In the genomic region with DNA sequence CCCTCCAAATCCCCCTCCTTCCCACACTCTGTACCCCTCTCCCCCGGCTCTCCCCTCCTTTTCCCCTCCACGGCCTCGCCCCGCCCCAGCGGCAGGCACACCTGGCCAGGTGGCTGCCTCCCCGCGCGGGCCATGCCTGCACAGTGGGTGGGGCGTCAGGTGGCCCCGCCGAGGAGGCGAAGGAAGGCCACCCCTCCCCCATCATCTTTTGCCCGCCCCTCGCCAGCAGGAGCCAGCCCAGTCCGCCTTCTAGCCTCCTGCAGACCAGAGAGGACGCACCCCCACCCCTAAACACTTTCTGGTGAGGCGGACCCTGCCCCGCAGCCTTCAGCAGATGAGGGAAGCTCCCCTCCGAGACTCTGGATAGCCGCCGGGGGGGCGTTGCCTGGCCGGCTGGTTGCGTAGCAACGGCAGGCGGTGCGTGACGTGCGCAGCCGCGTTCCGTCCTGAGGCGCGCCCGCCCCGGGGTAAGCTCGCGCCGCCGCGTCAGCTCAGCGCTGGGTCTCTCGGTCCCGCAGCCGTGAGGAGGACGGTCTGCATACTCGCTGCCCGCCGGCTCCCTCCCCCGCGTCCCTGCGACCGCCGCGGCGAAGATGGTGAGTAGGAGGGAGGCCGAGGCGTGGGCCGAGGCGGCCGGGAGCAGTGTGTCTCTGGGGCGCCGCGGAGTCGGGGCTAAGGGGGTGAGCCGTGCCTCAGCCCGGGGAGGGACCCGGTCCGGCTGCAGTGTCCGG, we compare ENCODE assay signal across 8 cellular contexts. TPM values are rescaled to one million over a fixed set of nuclear protein-coding genes. Genes with fewer than 3 reads are reported as not detected.
DNase-seq lines count a peak whose midpoint lies in the region; ATAC-seq and TF ChIP-seq lines count a peak whose summit lies in the region.

Gene DSTN (plus strand): TSS at position 460 of the 731 bp plus-strand sequence. CDS start 134 bp downstream, at position 594.

- no peaks in the 10 kb centered on the region for H3K27me3 ChIP-seq in CD4-positive, alpha-beta T cell (ENCODE audit: control insufficient read depth, insufficient read depth, low read length)
- no peaks in the 10 kb centered on the region for H3K27me3 ChIP-seq in dorsolateral prefrontal cortex
- no peaks in the 10 kb centered on the region for H3K27me3 ChIP-seq in right lobe of liver

- H3K27me3 Mint-ChIP-seq in CD4-positive, alpha-beta T cell, result no peaks in the 10 kb centered on the region
- peaks cover 16% of the 10 kb centered on the region for H3K27me3 Mint-ChIP-seq in activated CD4-positive, alpha-beta memory T cell treated with anti-CD3 and anti-CD28 coated beads, Interleukin-2, amount 10 ng/mL, durations not matched to agents 7 days and 5 days

- POLR2A ChIA-PET in CD4-positive, alpha-beta T cell (lab: Charles Lee), result interaction anchor here (0.8 to 3.3 kb wide), 14 partner anchors 25 to 937 kb away, joined by 3 to 42 read pairs (median 6); partner anchors contain the start of genes BFSP1, DZANK1, MGME1 and POLR3F
- POLR2A ChIA-PET in activated CD4-positive, alpha-beta memory T cell treated with anti-CD3 and anti-CD28 coated beads, Interleukin-2, amount 10 ng/mL, durations not matched to agents 7 days and 5 days (lab: Charles Lee), result interaction anchor here (0.9 to 3.5 kb wide), 20 partner anchors 9 to 417 kb away, joined by 3 to 47 read pairs (median 6); partner anchors contain the start of genes BFSP1, MGME1, RRBP1 and SNX5

- peak within 1 kb of the TSS; percentile 96 for H3K4me3 Mint-ChIP-seq in CD4-positive, alpha-beta T cell
- H3K4me3 Mint-ChIP-seq in activated CD4-positive, alpha-beta memory T cell treated with anti-CD3 and anti-CD28 coated beads, Interleukin-2, amount 10 ng/mL, durations not matched to agents 7 days and 5 days, result peak within 1 kb of the TSS; percentile 85

- 0% methylated on average over 15 of the region's 70 CpGs for WGBS in right lobe of liver (ENCODE audit: insufficient coverage, low coverage, low lambda C conversion rate, missing lambda C conversion rate)

- H3K36me3 ChIP-seq in right lobe of liver, result no peaks in the 10 kb centered on the region

- intact Hi-C loops in CD4-positive, alpha-beta T cell (cut with DNase I, micrococcal nuclease), result loop anchor here (1.0 to 10.0 kb wide), 7 partner anchors 41 to 1225 kb away; partner anchors contain the start of genes KAT14 (in 1 of the 2), PET117 (in 1 of the 2) and ZNF133 (in 1 of the 2)
- intact Hi-C loops in dorsolateral prefrontal cortex (cut with DNase I) (loop anchor here in 1 of 2 donors (5.0 kb wide), 1 partner anchor 32 kb away; no protein-coding TSS in a partner anchor), right lobe of liver (cut with DNase I) (no loop called here)

- peaks cover 3% of the 10 kb centered on the region for H3K9me3 Mint-ChIP-seq in CD4-positive, alpha-beta T cell
- no peaks in the 10 kb centered on the region for H3K9me3 Mint-ChIP-seq in activated CD4-positive, alpha-beta memory T cell treated with anti-CD3 and anti-CD28 coated beads, Interleukin-2, amount 10 ng/mL, durations not matched to agents 7 days and 5 days

- no peak for TF ChIP-seq CTCF in CD4-positive, alpha-beta T cell (IDR thresholded peaks at IDR 0.05)
- TF ChIP-seq CTCF in dorsolateral prefrontal cortex (IDR thresholded peaks at IDR 0.05 in 54 of 56, conservative IDR thresholded peaks at IDR 0.05 in 2 of 56; ENCODE audit: low read depth in 1 of 56, partially characterized antibody in 56 of 56), result peak in 4 of 56 donors; percentile 3 to 15 (median 10)
- TF ChIP-seq CTCF in right lobe of liver (IDR thresholded peaks at IDR 0.05), result no peak

- peaks cover 30% of the 10 kb centered on the region for H3K36me3 Mint-ChIP-seq in CD4-positive, alpha-beta T cell (ENCODE audit: low read depth)
- peaks cover 4% of the 10 kb centered on the region for H3K36me3 Mint-ChIP-seq in activated CD4-positive, alpha-beta memory T cell treated with anti-CD3 and anti-CD28 coated beads, Interleukin-2, amount 10 ng/mL, durations not matched to agents 7 days and 5 days (ENCODE audit: low read depth)

- TF ChIP-seq POLR2A in right lobe of liver (IDR thresholded peaks at IDR 0.05), result peak; percentile 89

- H3K27ac Mint-ChIP-seq in CD4-positive, alpha-beta T cell, result peak within 1 kb of the TSS; percentile 72
- peak within 1 kb of the TSS; percentile 83 for H3K27ac Mint-ChIP-seq in activated CD4-positive, alpha-beta memory T cell treated with anti-CD3 and anti-CD28 coated beads, Interleukin-2, amount 10 ng/mL, durations not matched to agents 7 days and 5 days

- peak within 1 kb of the TSS; percentile 62 to 100 (median 98) for H3K4me3 ChIP-seq in dorsolateral prefrontal cortex
- H3K4me3 ChIP-seq in right lobe of liver, result peak within 1 kb of the TSS; percentile 92 to 96 (median 96)

- H3K4me1 Mint-ChIP-seq in CD4-positive, alpha-beta T cell (ENCODE audit: low read depth), result peaks cover 34% of the 10 kb centered on the region
- H3K4me1 Mint-ChIP-seq in activated CD4-positive, alpha-beta memory T cell treated with anti-CD3 and anti-CD28 coated beads, Interleukin-2, amount 10 ng/mL, durations not matched to agents 7 days and 5 days, result peaks cover 33% of the 10 kb centered on the region

- no peaks in the 10 kb centered on the region for H3K9me3 ChIP-seq in CD4-positive, alpha-beta T cell (ENCODE audit: control insufficient read depth, low read length)
- H3K9me3 ChIP-seq in right lobe of liver, result no peaks in the 10 kb centered on the region

- peak within 1 kb of the TSS; percentile 53 for H3K27ac ChIP-seq in CD4-positive, alpha-beta T cell (ENCODE audit: low read depth, low read length)
- H3K27ac ChIP-seq in dorsolateral prefrontal cortex (peak within 1 kb of the TSS; percentile 65 to 98 (median 93)), right lobe of liver (peak within 1 kb of the TSS; percentile 94 to 97 (median 94))

- ATAC-seq in CD4-positive, alpha-beta T cell (ENCODE audit: poor library complexity), result peak; percentile 87
- ATAC-seq in GM19397 (IDR thresholded peaks at IDR 0.05; ENCODE audit: unreplicated experiment) (peak; percentile 96), HG03565 (IDR thresholded peaks at IDR 0.05; ENCODE audit: unreplicated experiment) (peak; percentile 87), right lobe of liver (peak; percentile 87 to 93 (median 92))

- peaks cover 0 to 26% (median 9%) of the 10 kb centered on the region in 4 donors for H3K4me1 ChIP-seq in right lobe of liver

- CTCF ChIA-PET in CD4-positive, alpha-beta T cell (lab: Charles Lee), result interaction anchor here (0.7 to 2.1 kb wide), 5 partner anchors 14 to 113 kb away, joined by 3 to 15 read pairs (median 4); partner anchors contain the start of genes BFSP1 and RRBP1
- CTCF ChIA-PET in activated CD4-positive, alpha-beta memory T cell treated with anti-CD3 and anti-CD28 coated beads, Interleukin-2, amount 10 ng/mL, durations not matched to agents 7 days and 5 days (lab: Charles Lee), result interaction anchor here (0.7 to 3.5 kb wide), 15 partner anchors 10 to 369 kb away, joined by 3 to 28 read pairs (median 5); partner anchors contain the start of genes BFSP1 and RRBP1

- DNase-seq in CD4-positive, alpha-beta T cell, result peak; percentile 75 to 88 (median 82)
- peak; percentile 94 for DNase-seq in NCI-H82 (lab: John Stamatoyannopoulos, UW)
- peak; percentile 90 for DNase-seq in activated CD4-positive, alpha-beta memory T cell treated with anti-CD3 and anti-CD28 coated beads, Interleukin-2, amount 10 ng/mL, durations not matched to agents 7 days and 5 days
- peak; percentile 78 to 96 (median 90) for DNase-seq in dorsolateral prefrontal cortex
- DNase-seq in right lobe of liver, result peak; percentile 95
- peak; percentile 85 to 86 for DNase-seq in stimulated activated CD4-positive, alpha-beta T cell treated with anti-CD3 and anti-CD28 coated beads, Interleukin-4, amount 100 ng/mL, for 4 hours

RNA-seq across cellular contexts. Expression of gene DSTN, which starts in this region (rescaled TPM):
- total RNA-seq in CD4-positive, alpha-beta T cell, result 10 to 100 TPM; 36.0 to 38.9 TPM
- 100 to 1,000 TPM; 104 to 109 TPM for total RNA-seq in activated CD4-positive, alpha-beta memory T cell treated with anti-CD3 and anti-CD28 coated beads, Interleukin-2, amount 10 ng/mL, durations not matched to agents 7 days and 5 days
- 100 to 1,000 TPM; 105 to 421 (median 232) TPM for total RNA-seq in dorsolateral prefrontal cortex
- total RNA-seq in right lobe of liver, result 10 to 100 TPM; 65.8 to 94.4 (median 86.9) TPM

Comparison
In these comparisons a context has a peak if more than half of its experiments do, and no peak if none do; other contexts are left out.
1. Peak in every context shown above with its lines: DNase-seq, ATAC-seq, H3K4me3 ChIP-seq and H3K27ac ChIP-seq.
2. intact Hi-C loops: an anchor here in CD4-positive, alpha-beta T cell (1.0 to 10.0 kb wide); none called in right lobe of liver.